8 cellular contexts compared by ENCODE assay signal in the genomic region with DNA sequence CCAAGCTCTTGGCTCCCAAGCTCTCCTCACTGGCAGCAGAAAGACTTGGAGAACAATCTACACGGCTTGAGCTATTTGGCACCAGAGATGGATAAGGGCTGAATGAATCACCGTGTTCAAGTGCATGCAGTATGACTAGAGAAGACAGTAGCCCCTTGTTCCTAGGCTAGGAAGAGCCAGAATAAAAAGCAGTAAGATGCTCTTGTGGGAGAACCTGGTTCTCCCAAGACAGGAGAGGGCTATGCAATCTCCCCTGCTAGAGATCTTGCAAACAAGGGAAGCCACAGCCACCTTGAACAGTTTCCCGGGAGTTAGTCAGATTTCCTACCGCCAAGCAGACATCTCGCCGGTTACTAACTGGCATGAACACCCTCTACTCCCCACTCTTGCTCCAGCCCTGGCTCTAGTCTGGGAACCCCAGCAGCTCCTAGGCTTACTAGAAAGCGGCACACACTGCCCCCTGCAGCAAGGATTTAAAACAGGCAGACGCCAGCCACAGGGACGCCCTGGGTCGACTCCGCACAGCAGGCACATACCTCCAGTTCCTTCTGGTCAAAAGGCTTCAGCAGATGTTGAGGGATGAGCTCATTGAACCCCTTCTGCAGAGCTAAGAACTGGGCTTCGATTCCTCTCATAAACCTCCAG.
DNase-seq lines count a peak whose midpoint lies in the region; ATAC-seq and TF ChIP-seq lines count a peak whose summit lies in the region.
"Had no signal": no experiment of that assay in that cellular context is flagged by ENCODE, and none has a peak within 500 bp of the region (broad histone marks: within the 10 kb centered on the region; RNA-seq: fewer than 3 reads in every experiment).

No MANE protein-coding gene starts in this region.

- no peaks in the 10 kb centered on the region for H3K9me2 ChIP-seq in OCI-LY7 (ENCODE audit: insufficient read depth, low read length)

- no peaks in the 10 kb centered on the region for H3K9me3 ChIP-seq in OCI-LY7 (ENCODE audit: low read length)

- no peaks in the 10 kb centered on the region for H3K79me2 ChIP-seq in OCI-LY7 (ENCODE audit: insufficient read depth, low read depth, low read length)

- H4K20me1 ChIP-seq in OCI-LY7 (ENCODE audit: insufficient read depth, low read length): no peaks in the 10 kb centered on the region

- CTCF ChIA-PET in OCI-LY7 (lab: Charles Lee; ENCODE audit: unreplicated experiment): interaction anchor here (0.6 to 1.2 kb wide), 3 partner anchors 208 to 273 kb away, joined by 3 read pairs; no protein-coding TSS in a partner anchor

- intact Hi-C loops in OCI-LY7 (cut with micrococcal nuclease; ENCODE audit: unreplicated experiment): no loop called here

- H3K27ac ChIP-seq in OCI-LY7 (ENCODE audit: low read depth, low read length, poor library complexity, severe bottlenecking): no peak overlapping the region
- H3K27ac ChIP-seq: SK-N-MC had no signal

- peak overlapping the region; percentile 11; the same call in 1 of the 2 replicates for H3K4me2 ChIP-seq in OCI-LY7 (ENCODE audit: low read length)

- TF ChIP-seq CTCF in GM12873 (IDR thresholded peaks at IDR 0.05; ENCODE audit: insufficient read depth, low read depth, low read length, missing control alignments) (peak; percentile 25), OCI-LY7 (conservative IDR thresholded peaks at IDR 0.05; ENCODE audit: low read length) (peak; percentile 71), fibroblast of pulmonary artery (IDR thresholded peaks at IDR 0.05; ENCODE audit: low read length, missing control alignments) (peak; percentile 47)

- POLR2A ChIA-PET in OCI-LY7 (lab: Charles Lee): interaction anchor here (0.6 to 1.5 kb wide), 3 partner anchors 11 to 1918 kb away, joined by 4 to 6 read pairs (median 4); no protein-coding TSS in a partner anchor

- H3K4me3 ChIP-seq in OCI-LY7 (ENCODE audit: low read depth, low read length, poor library complexity, severe bottlenecking) (no peak overlapping the region), fibroblast of pulmonary artery (replicated peaks; ENCODE audit: low read depth, low read length) (no peak overlapping the region)
- H3K4me3 ChIP-seq: SK-N-MC had no signal

- no TSS peak for BruUV-seq in OCI-LY7 (replicated peaks; lab: Mats Ljungman, UMichigan)

- DNase-seq in OCI-LY7 (ENCODE audit: low spot score): peak; percentile 16
- peak; percentile 44 for DNase-seq in fibroblast of pulmonary artery (ENCODE audit: low read depth)
- peak; percentile 70 for DNase-seq in putamen (ENCODE audit: low spot score)
- no peak for DNase-seq in MV-4-11 (lab: John Stamatoyannopoulos, UW)
- DNase-seq in retina: no peak

- peaks cover 93% of the 10 kb centered on the region for H3K36me3 ChIP-seq in OCI-LY7 (ENCODE audit: insufficient read depth, low read length)

- H3K4me1 ChIP-seq in OCI-LY7 (ENCODE audit: insufficient read depth, low read length, poor library complexity, severe bottlenecking): peaks cover 12% of the 10 kb centered on the region

- no peak for ATAC-seq in GM19467 (IDR thresholded peaks at IDR 0.05; ENCODE audit: unreplicated experiment)

- no peak overlapping the region for H2AFZ ChIP-seq in OCI-LY7 (ENCODE audit: low read length)

Comparison
In these comparisons a context has a peak if more than half of its experiments do, and no peak if none do; other contexts are left out.
1. DNase-seq: peak in OCI-LY7 (single experiment), fibroblast of pulmonary artery (single experiment) and putamen (single experiment); none in MV-4-11 (single experiment) and retina (single experiment).
2. Peak in every context shown above with its lines, with median percentiles within 50 percentile points of each other: CTCF ChIP-seq.